ENCODE assay signal across 8 cellular contexts in genomic region chr1:7218210-7218832, GRCh38.
DNase-seq lines count a peak whose midpoint lies in the region; ATAC-seq, FAIRE-seq and TF ChIP-seq lines count a peak whose summit lies in the region.

No MANE protein-coding gene starts in this region.

- no peaks in the 10 kb centered on the region for H3K27me3 Mint-ChIP-seq in WTC11 (ENCODE audit: low read depth)

- no peak overlapping the region for H3K27ac Mint-ChIP-seq in WTC11

- ATAC-seq in WTC11 (peak; percentile 67), GM21367 (IDR thresholded peaks at IDR 0.05; ENCODE audit: unreplicated experiment) (no peak)

- peak; percentile 91 for FAIRE-seq in G401.6 (lab: Jason Lieb, UNC)

- H3K4me1 Mint-ChIP-seq in WTC11 = no peaks in the 10 kb centered on the region

- CTCF ChIA-PET in AG04449 (lab: Yijun Ruan, JAX) (interaction anchor here (0.7 to 6.0 kb wide), 8 partner anchors 11 to 502 kb away, joined by 3 to 46 read pairs (median 3); no protein-coding TSS in a partner anchor), WTC11 (lab: Charles Lee) (interaction anchor here (0.6 to 1.7 kb wide), 12 partner anchors 10 to 732 kb away, joined by 3 to 9 read pairs (median 3); no protein-coding TSS in a partner anchor)

- H3K36me3 Mint-ChIP-seq in WTC11 = no peaks in the 10 kb centered on the region

- H3K9me3 Mint-ChIP-seq in WTC11 = no peaks in the 10 kb centered on the region

- POLR2A ChIA-PET in AG04449 (lab: Yijun Ruan, JAX) = no interaction called here
- POLR2A ChIA-PET in WTC11 (lab: Charles Lee) = no interaction called here

- TF ChIP-seq CTCF in AG04449 (IDR thresholded peaks at IDR 0.05; ENCODE audit: insufficient read depth, low read length, missing control alignments) (peak; percentile 57), WTC11 (IDR thresholded peaks at IDR 0.05) (peak; percentile 76)

- no peak for DNase-seq in AG04449 (ENCODE audit: low read depth, low spot score)
- DNase-seq in NCI-H2029 (lab: John Stamatoyannopoulos, UW) = peak; percentile 52
- peak; percentile 67 for DNase-seq in WTC11 (ENCODE audit: low spot score)
- DNase-seq in globus pallidus (ENCODE audit: low spot score) = peak; percentile 16
- DNase-seq in stimulated activated CD4-positive, alpha-beta T cell treated with anti-CD3 and anti-CD28 coated beads, Interleukin-15, amount 100 ng/mL, for 24 hours = peak; percentile 30
- DNase-seq in effector CD8-positive, alpha-beta T cell (lab: John Stamatoyannopoulos, UW) = no peak

- no peak overlapping the region for H3K4me3 ChIP-seq in AG04449 (ENCODE audit: low read depth, low read length)

- no peak overlapping the region for H3K4me3 Mint-ChIP-seq in WTC11

TF ChIP-seq in WTC11, 78 proteins besides CTCF, POLR2A, EP300 and RAD21 (continues in another document):
- no peak for TF ChIP-seq ZNF532 (CRISPR knock-in tag; IDR thresholded peaks at IDR 0.05; ENCODE audit: borderline replicate concordance)
- TF ChIP-seq NR1H2 (CRISPR knock-in tag; IDR thresholded peaks at IDR 0.05) = no peak
- TF ChIP-seq AFF4 (CRISPR knock-in tag; IDR thresholded peaks at IDR 0.05; ENCODE audit: borderline replicate concordance) = no peak
- no peak for TF ChIP-seq JAZF1 (CRISPR knock-in tag; IDR thresholded peaks at IDR 0.05)
- TF ChIP-seq SMAD3 (CRISPR knock-in tag; IDR thresholded peaks at IDR 0.05; ENCODE audit: borderline replicate concordance) = no peak
- TF ChIP-seq FOXP1 (CRISPR knock-in tag; IDR thresholded peaks at IDR 0.05; ENCODE audit: borderline replicate concordance) = no peak
- TF ChIP-seq, protein P1, sequence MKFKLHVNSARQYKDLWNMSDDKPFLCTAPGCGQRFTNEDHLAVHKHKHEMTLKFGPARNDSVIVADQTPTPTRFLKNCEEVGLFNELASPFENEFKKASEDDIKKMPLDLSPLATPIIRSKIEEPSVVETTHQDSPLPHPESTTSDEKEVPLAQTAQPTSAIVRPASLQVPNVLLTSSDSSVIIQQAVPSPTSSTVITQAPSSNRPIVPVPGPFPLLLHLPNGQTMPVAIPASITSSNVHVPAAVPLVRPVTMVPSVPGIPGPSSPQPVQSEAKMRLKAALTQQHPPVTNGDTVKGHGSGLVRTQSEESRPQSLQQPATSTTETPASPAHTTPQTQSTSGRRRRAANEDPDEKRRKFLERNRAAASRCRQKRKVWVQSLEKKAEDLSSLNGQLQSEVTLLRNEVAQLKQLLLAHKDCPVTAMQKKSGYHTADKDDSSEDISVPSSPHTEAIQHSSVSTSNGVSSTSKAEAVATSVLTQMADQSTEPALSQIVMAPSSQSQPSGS (CRISPR knock-in tag; IDR thresholded peaks at IDR 0.05; ENCODE audit: borderline replicate concordance, low read depth) = no peak
- no peak for TF ChIP-seq KAT7 (CRISPR knock-in tag; IDR thresholded peaks at IDR 0.05; ENCODE audit: borderline replicate concordance)
- TF ChIP-seq ZNF671 (CRISPR knock-in tag; IDR thresholded peaks at IDR 0.05) = no peak
- TF ChIP-seq, protein P2, sequence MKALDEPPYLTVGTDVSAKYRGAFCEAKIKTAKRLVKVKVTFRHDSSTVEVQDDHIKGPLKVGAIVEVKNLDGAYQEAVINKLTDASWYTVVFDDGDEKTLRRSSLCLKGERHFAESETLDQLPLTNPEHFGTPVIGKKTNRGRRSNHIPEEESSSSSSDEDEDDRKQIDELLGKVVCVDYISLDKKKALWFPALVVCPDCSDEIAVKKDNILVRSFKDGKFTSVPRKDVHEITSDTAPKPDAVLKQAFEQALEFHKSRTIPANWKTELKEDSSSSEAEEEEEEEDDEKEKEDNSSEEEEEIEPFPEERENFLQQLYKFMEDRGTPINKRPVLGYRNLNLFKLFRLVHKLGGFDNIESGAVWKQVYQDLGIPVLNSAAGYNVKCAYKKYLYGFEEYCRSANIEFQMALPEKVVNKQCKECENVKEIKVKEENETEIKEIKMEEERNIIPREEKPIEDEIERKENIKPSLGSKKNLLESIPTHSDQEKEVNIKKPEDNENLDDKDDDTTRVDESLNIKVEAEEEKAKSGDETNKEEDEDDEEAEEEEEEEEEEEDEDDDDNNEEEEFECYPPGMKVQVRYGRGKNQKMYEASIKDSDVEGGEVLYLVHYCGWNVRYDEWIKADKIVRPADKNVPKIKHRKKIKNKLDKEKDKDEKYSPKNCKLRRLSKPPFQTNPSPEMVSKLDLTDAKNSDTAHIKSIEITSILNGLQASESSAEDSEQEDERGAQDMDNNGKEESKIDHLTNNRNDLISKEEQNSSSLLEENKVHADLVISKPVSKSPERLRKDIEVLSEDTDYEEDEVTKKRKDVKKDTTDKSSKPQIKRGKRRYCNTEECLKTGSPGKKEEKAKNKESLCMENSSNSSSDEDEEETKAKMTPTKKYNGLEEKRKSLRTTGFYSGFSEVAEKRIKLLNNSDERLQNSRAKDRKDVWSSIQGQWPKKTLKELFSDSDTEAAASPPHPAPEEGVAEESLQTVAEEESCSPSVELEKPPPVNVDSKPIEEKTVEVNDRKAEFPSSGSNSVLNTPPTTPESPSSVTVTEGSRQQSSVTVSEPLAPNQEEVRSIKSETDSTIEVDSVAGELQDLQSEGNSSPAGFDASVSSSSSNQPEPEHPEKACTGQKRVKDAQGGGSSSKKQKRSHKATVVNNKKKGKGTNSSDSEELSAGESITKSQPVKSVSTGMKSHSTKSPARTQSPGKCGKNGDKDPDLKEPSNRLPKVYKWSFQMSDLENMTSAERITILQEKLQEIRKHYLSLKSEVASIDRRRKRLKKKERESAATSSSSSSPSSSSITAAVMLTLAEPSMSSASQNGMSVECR (CRISPR knock-in tag; IDR thresholded peaks at IDR 0.05; ENCODE audit: borderline replicate concordance) = no peak
- no peak for TF ChIP-seq CREB1 (CRISPR knock-in tag; IDR thresholded peaks at IDR 0.05)
- no peak for TF ChIP-seq GTF2I (CRISPR knock-in tag; conservative IDR thresholded peaks at IDR 0.05)
- no peak for TF ChIP-seq IRF1 (CRISPR knock-in tag; IDR thresholded peaks at IDR 0.05)

Comparison
In these comparisons a context has a peak if more than half of its experiments do, and no peak if none do; other contexts are left out.
1. DNase-seq: peak in NCI-H2029 (single experiment), WTC11 (single experiment), globus pallidus (single experiment) and stimulated activated CD4-positive, alpha-beta T cell treated with anti-CD3 and anti-CD28 coated beads, Interleukin-15, amount 100 ng/mL, for 24 hours (single experiment); none in AG04449 (single experiment) and effector CD8-positive, alpha-beta T cell (single experiment).